In genomic region chr1:25030674-25031589, GRCh38 we compare ENCODE assay signal across 8 cellular contexts.
DNase-seq lines count a peak whose midpoint lies in the region; ATAC-seq and TF ChIP-seq lines count a peak whose summit lies in the region.

No MANE protein-coding gene starts in this region.

- peak overlapping the region; percentile 93 for H3K27ac Mint-ChIP-seq in activated CD4-positive, alpha-beta memory T cell treated with anti-CD3 and anti-CD28 coated beads, Interleukin-2, amount 10 ng/mL, durations not matched to agents 7 days and 5 days
- H3K27ac Mint-ChIP-seq in memory B cell, result peak overlapping the region; percentile 94

- no peak overlapping the region for H3K4me3 ChIP-seq in smooth muscle cell
- no peak overlapping the region for H3K4me3 ChIP-seq in dorsolateral prefrontal cortex

- no peaks in the 10 kb centered on the region for H3K4me1 ChIP-seq in smooth muscle cell (ENCODE audit: low read depth)

- no peak for TF ChIP-seq CTCF in smooth muscle cell (IDR thresholded peaks at IDR 0.05; ENCODE audit: borderline replicate concordance, insufficient read depth, poor library complexity, severe bottlenecking)
- TF ChIP-seq CTCF in dorsolateral prefrontal cortex (IDR thresholded peaks at IDR 0.05 in 54 of 56, conservative IDR thresholded peaks at IDR 0.05 in 2 of 56; ENCODE audit: low read depth in 1 of 56, partially characterized antibody in 56 of 56), result no peak

- peaks cover 6% of the 10 kb centered on the region for H3K36me3 Mint-ChIP-seq in activated CD4-positive, alpha-beta memory T cell treated with anti-CD3 and anti-CD28 coated beads, Interleukin-2, amount 10 ng/mL, durations not matched to agents 7 days and 5 days (ENCODE audit: low read depth)
- no peaks in the 10 kb centered on the region for H3K36me3 Mint-ChIP-seq in memory B cell

- H4K20me1 ChIP-seq in smooth muscle cell (ENCODE audit: low read depth), result no peaks in the 10 kb centered on the region

- H3K9ac ChIP-seq in smooth muscle cell (ENCODE audit: low read depth), result no peak overlapping the region

- no peaks in the 10 kb centered on the region for H3K36me3 ChIP-seq in smooth muscle cell (ENCODE audit: low read depth)

- no peak overlapping the region for H3K27ac ChIP-seq in smooth muscle cell (ENCODE audit: low read depth)
- no peak overlapping the region for H3K27ac ChIP-seq in dorsolateral prefrontal cortex

- H3K4me3 Mint-ChIP-seq in activated CD4-positive, alpha-beta memory T cell treated with anti-CD3 and anti-CD28 coated beads, Interleukin-2, amount 10 ng/mL, durations not matched to agents 7 days and 5 days, result peak overlapping the region; percentile 72
- H3K4me3 Mint-ChIP-seq in memory B cell, result peak overlapping the region; percentile 75

- intact Hi-C loops in dorsolateral prefrontal cortex (cut with DNase I), result loop anchor here in 1 of 2 donors (10.0 kb wide), 1 partner anchor 174 kb away; no protein-coding TSS in a partner anchor

- ATAC-seq in HG03342 (IDR thresholded peaks at IDR 0.05; ENCODE audit: unreplicated experiment) (peak; percentile 41), memory B cell (ENCODE audit: low read depth) (peak; percentile 45)

- 62% methylated on average over 6 of the region's 6 CpGs for WGBS in smooth muscle cell (ENCODE audit: low lambda C conversion rate)

- no peaks in the 10 kb centered on the region for H3K9me3 ChIP-seq in smooth muscle cell (replicated peaks; ENCODE audit: low read depth)

- peaks cover 83% of the 10 kb centered on the region for H3K4me1 Mint-ChIP-seq in activated CD4-positive, alpha-beta memory T cell treated with anti-CD3 and anti-CD28 coated beads, Interleukin-2, amount 10 ng/mL, durations not matched to agents 7 days and 5 days
- H3K4me1 Mint-ChIP-seq in memory B cell, result peaks cover 61% of the 10 kb centered on the region

- H3K9me3 Mint-ChIP-seq in activated CD4-positive, alpha-beta memory T cell treated with anti-CD3 and anti-CD28 coated beads, Interleukin-2, amount 10 ng/mL, durations not matched to agents 7 days and 5 days, result no peaks in the 10 kb centered on the region
- H3K9me3 Mint-ChIP-seq in memory B cell, result no peaks in the 10 kb centered on the region

- H3K27me3 ChIP-seq in smooth muscle cell (ENCODE audit: low read depth) (no peaks in the 10 kb centered on the region), dorsolateral prefrontal cortex (no peaks in the 10 kb centered on the region)

- H2AFZ ChIP-seq in smooth muscle cell (ENCODE audit: low read depth), result no peak overlapping the region

- H3K79me2 ChIP-seq in smooth muscle cell (ENCODE audit: low read depth), result no peaks in the 10 kb centered on the region

- peak; percentile 62 for DNase-seq in GM19238 (ENCODE audit: insufficient read length, low spot score)
- peak; percentile 87 for DNase-seq in activated CD4-positive, alpha-beta memory T cell treated with anti-CD3 and anti-CD28 coated beads, Interleukin-2, amount 10 ng/mL, durations not matched to agents 7 days and 5 days
- DNase-seq in memory B cell (ENCODE audit: low spot score in 2 of 2), result no peak
- no peak for DNase-seq in middle frontal gyrus (ENCODE audit: extremely low spot score, low spot score)
- no peak for DNase-seq in NCI-H2227 (lab: John Stamatoyannopoulos, UW; ENCODE audit: unreplicated experiment)
- DNase-seq in smooth muscle cell (lab: John Stamatoyannopoulos, UW; ENCODE audit: unreplicated experiment), result no peak
- no peak for DNase-seq in dorsolateral prefrontal cortex

- POLR2A ChIA-PET in activated CD4-positive, alpha-beta memory T cell treated with anti-CD3 and anti-CD28 coated beads, Interleukin-2, amount 10 ng/mL, durations not matched to agents 7 days and 5 days (lab: Charles Lee), result interaction anchor here (0.6 to 8.5 kb wide), 12 partner anchors 9 to 201 kb away, joined by 3 to 137 read pairs (median 8); partner anchors contain the start of genes RUNX3 and SYF2

- no peaks in the 10 kb centered on the region for H3F3A ChIP-seq in smooth muscle cell (ENCODE audit: low read depth)

- H3K27me3 Mint-ChIP-seq in activated CD4-positive, alpha-beta memory T cell treated with anti-CD3 and anti-CD28 coated beads, Interleukin-2, amount 10 ng/mL, durations not matched to agents 7 days and 5 days, result no peaks in the 10 kb centered on the region
- H3K27me3 Mint-ChIP-seq in memory B cell, result no peaks in the 10 kb centered on the region

- H3K4me2 ChIP-seq in smooth muscle cell, result no peak overlapping the region

- CTCF ChIA-PET in activated CD4-positive, alpha-beta memory T cell treated with anti-CD3 and anti-CD28 coated beads, Interleukin-2, amount 10 ng/mL, durations not matched to agents 7 days and 5 days (lab: Charles Lee), result interaction anchor here (1.0 to 2.3 kb wide), 7 partner anchors 23 to 183 kb away, joined by 3 to 19 read pairs (median 3); partner anchors contain the start of gene RUNX3

Comparison
In these comparisons a context has a peak if more than half of its experiments do, and no peak if none do; other contexts are left out.
1. DNase-seq: peak in GM19238 (single experiment) and activated CD4-positive, alpha-beta memory T cell treated with anti-CD3 and anti-CD28 coated beads, Interleukin-2, amount 10 ng/mL, durations not matched to agents 7 days and 5 days (single experiment); none in memory B cell (0 of 2), middle frontal gyrus (single experiment), NCI-H2227 (single experiment), smooth muscle cell (single experiment) and dorsolateral prefrontal cortex (0 of 10).